In genomic region chr10:71769279-71769823, GRCh38 we compare ENCODE assay signal across 8 cellular contexts. TPM values are rescaled to one million over a fixed set of nuclear protein-coding genes. Genes with fewer than 3 reads are reported as not detected.
DNase-seq lines count a peak whose midpoint lies in the region; ATAC-seq and TF ChIP-seq lines count a peak whose summit lies in the region.

No MANE protein-coding gene starts in this region.

- no peak for TF ChIP-seq POLR2A in gastroesophageal sphincter (IDR thresholded peaks at IDR 0.05)
- no peak for TF ChIP-seq POLR2A in testis (IDR thresholded peaks at IDR 0.05)

- H3K4me1 ChIP-seq in SJSA1 (replicated peaks): peaks cover 91% of the 10 kb centered on the region
- peaks cover 13 to 99% (median 74%) of the 10 kb centered on the region in 3 donors for H3K4me1 ChIP-seq in gastroesophageal sphincter
- peaks cover 58% of the 10 kb centered on the region for H3K4me1 ChIP-seq in testis

- DNase-seq in GM10266 (ENCODE audit: extremely low spot score): peak; percentile 62
- no peak for DNase-seq in SJSA1 (ENCODE audit: low read depth in 1 of 2, low spot score in 2 of 2)
- no peak for DNase-seq in testis
- DNase-seq in germinal center (ENCODE audit: low spot score): no peak
- DNase-seq in NCI-H226: no peak
- DNase-seq in activated gamma-delta T cell treated with Interleukin-2 at 50 U/mL for 16 hours: no peak

- H3K27ac ChIP-seq in SJSA1: peak overlapping the region; percentile 94
- peak overlapping the region; percentile 62 to 95 (median 92) for H3K27ac ChIP-seq in gastroesophageal sphincter
- peak overlapping the region; percentile 79 to 82 for H3K27ac ChIP-seq in testis

- 30 to 41% methylated on average over 4 to 5 of the region's 5 CpGs for WGBS in gastroesophageal sphincter (ENCODE audit: low coverage in 1 of 2), 2 donors
- 42 to 47% methylated on average over 5 of the region's 5 CpGs for WGBS in testis, 2 donors

- TF ChIP-seq CTCF in GM10266 (IDR thresholded peaks at IDR 0.05; ENCODE audit: control insufficient read depth, insufficient read depth, low read depth, missing control alignments) (no peak), gastroesophageal sphincter (IDR thresholded peaks at IDR 0.05) (no peak), testis (IDR thresholded peaks at IDR 0.05) (no peak)

- H3K4me3 ChIP-seq in SJSA1 (no peak overlapping the region), gastroesophageal sphincter (peak overlapping the region in 1 of 2 donors; percentile 18), testis (no peak overlapping the region)

- H3K27me3 ChIP-seq in SJSA1 (replicated peaks) (no peaks in the 10 kb centered on the region), gastroesophageal sphincter (no peaks in the 10 kb centered on the region), testis (no peaks in the 10 kb centered on the region)

- ATAC-seq in GM21737 (IDR thresholded peaks at IDR 0.05; ENCODE audit: unreplicated experiment): peak; percentile 25
- no peak for ATAC-seq in gastroesophageal sphincter

- TF ChIP-seq EP300 in gastroesophageal sphincter (IDR thresholded peaks at IDR 0.05): no peak

- H3K9me3 ChIP-seq in SJSA1 (replicated peaks) (no peaks in the 10 kb centered on the region), gastroesophageal sphincter (no peaks in the 10 kb centered on the region), testis (no peaks in the 10 kb centered on the region)

- peaks cover 13% of the 10 kb centered on the region; the same call in 1 of the 2 replicates for H3K36me3 ChIP-seq in SJSA1
- no peaks in the 10 kb centered on the region for H3K36me3 ChIP-seq in gastroesophageal sphincter
- no peaks in the 10 kb centered on the region for H3K36me3 ChIP-seq in testis (ENCODE audit: low read depth, missing control alignments)

- intact Hi-C loops in testis (cut with DNase I; ENCODE audit: low total_unique reads): no loop called here

RNA-seq across cellular contexts. Expression of gene VSIR, which starts 4.0 kb away (rescaled TPM):
- 32.5 and 36.4 TPM in 2 replicates for total RNA-seq in SJSA1 (2014; rRNA removed; shearing (Covaris generic))
- total RNA-seq in gastroesophageal sphincter: 10 to 100 TPM; 34.7 to 83.6 (median 61.6) TPM
- 10 to 100 TPM; 26.1 to 54.6 TPM for total RNA-seq in testis
- 54.4 TPM for polyA plus RNA-seq in testis (ENCODE audit: insufficient read depth, low read depth, low replicate concordance)

RNA-seq across cellular contexts. Expression of gene C10orf105, which starts 49.8 kb away (rescaled TPM):
- not detected in 2 replicates for total RNA-seq in SJSA1 (2014; rRNA removed; shearing (Covaris generic))
- total RNA-seq in gastroesophageal sphincter: under 1 TPM in 1 of 4 donors, not detected in 3; 0.13 TPM
- under 1 TPM; 0.47 to 0.87 TPM for total RNA-seq in testis
- polyA plus RNA-seq in testis (ENCODE audit: insufficient read depth, low read depth, low replicate concordance): 1.7 TPM
